22 cellular contexts compared by ENCODE assay signal in the genomic region with DNA sequence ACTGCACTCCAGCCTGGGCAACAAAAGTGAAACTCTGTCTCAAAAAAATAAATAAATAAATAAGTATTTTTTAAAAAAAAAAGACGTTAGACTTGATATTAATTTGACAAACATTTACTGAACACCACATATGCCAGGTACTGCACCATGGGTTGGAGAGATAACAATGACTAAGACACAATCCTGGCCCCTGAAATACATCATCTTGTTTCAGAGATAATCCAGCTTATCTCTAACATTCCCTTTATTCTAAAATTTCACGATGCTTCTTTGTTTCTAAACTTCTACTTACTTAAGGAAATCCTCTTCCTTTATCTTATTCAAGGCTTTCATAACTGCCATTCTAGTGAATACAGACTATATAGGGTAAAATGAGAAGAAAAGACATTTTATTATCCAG.
"Had no signal": no experiment of that assay in that cellular context is flagged by ENCODE, and none has a peak within 500 bp of the region (broad histone marks: within the 10 kb centered on the region; RNA-seq: fewer than 3 reads in every experiment).

No MANE protein-coding gene starts in this region.

- DNase-seq: activated B cell treated with CpG ODN at 0.5 μM for 24 hours; activated CD4-positive, alpha-beta memory T cell treated with anti-CD3 and anti-CD28 coated beads for 36 hours; activated CD4-positive, alpha-beta T cell treated with anti-CD3 and anti-CD28 coated beads for 1 hour; activated CD4-positive, alpha-beta T cell treated with anti-CD3 and anti-CD28 coated beads, Interleukin-2, amount 10 ng/mL, durations not matched to agents 24 days and 14 days; activated CD8-positive, alpha-beta memory T cell treated with anti-CD3 and anti-CD28 coated beads for 24 hours; activated effector memory CD4-positive, alpha-beta T cell treated with anti-CD3 and anti-CD28 coated beads, Interleukin-2, amount 50 U/mL, for 16 hours; activated naive CD4-positive, alpha-beta T cell treated with Interleukin-2 at 50 U/mL for 16 hours; activated naive CD8-positive, alpha-beta T cell treated with anti-CD3 and anti-CD28 coated beads, Interleukin-2, amount 50 U/mL, for 24 hours; activated T-cell treated with anti-CD3 and anti-CD28 coated beads, Interleukin-2, amount 50 U/mL, for 4 hours; brain microvascular endothelial cell; KBM-7; NCI-H1048; NCI-H2029 treated with DMSO at 0.1 percent for 48 hours; NCI-H345; NCI-H510A treated with DMSO at 0.1 percent for 48 hours; NCI-H69; NK-92 treated with Interleukin-12 subunit alpha and Interleukin-12 subunit beta, amount 100 ng/mL, for 24 hours; Peyer's patch; SHP77 treated with DMSO at 0.1 percent for 48 hours; T-helper 1 cell had no signal

- H3K9me3 Mint-ChIP-seq: activated B cell treated with CpG ODN at 0.5 μM for 24 hours; activated CD4-positive, alpha-beta memory T cell treated with anti-CD3 and anti-CD28 coated beads for 36 hours; activated naive CD4-positive, alpha-beta T cell treated with anti-CD3 and anti-CD28 coated beads, Interleukin-2, amount 50 U/mL, for 72 hours; activated naive CD8-positive, alpha-beta T cell treated with anti-CD3 and anti-CD28 coated beads, Interleukin-2, amount 50 U/mL, for 24 hours had no signal

- ATAC-seq: activated naive CD4-positive, alpha-beta T cell treated with anti-CD3 and anti-CD28 coated beads, Interleukin-2, amount 50 U/mL, for 72 hours; activated naive CD8-positive, alpha-beta T cell treated with anti-CD3 and anti-CD28 coated beads, Interleukin-2, amount 50 U/mL, for 24 hours; activated T-cell treated with anti-CD3 and anti-CD28 coated beads, Interleukin-2, amount 50 U/mL, for 4 hours had no signal

- H3K4me1 ChIP-seq: Peyer's patch had no signal

- H3K4me3 ChIP-seq: cardiac muscle cell, Peyer's patch had no signal

- H3K36me3 ChIP-seq: brain microvascular endothelial cell, cardiac muscle cell had no signal

- H3K27ac ChIP-seq: brain microvascular endothelial cell, cardiac muscle cell, Peyer's patch had no signal

- H3K27ac Mint-ChIP-seq: activated CD4-positive, alpha-beta memory T cell treated with anti-CD3 and anti-CD28 coated beads for 36 hours; activated CD4-positive, alpha-beta T cell treated with anti-CD3 and anti-CD28 coated beads, Interleukin-2, amount 10 ng/mL, durations not matched to agents 24 days and 14 days; activated naive CD4-positive, alpha-beta T cell treated with anti-CD3 and anti-CD28 coated beads, Interleukin-2, amount 50 U/mL, for 72 hours; activated naive CD8-positive, alpha-beta T cell treated with anti-CD3 and anti-CD28 coated beads, Interleukin-2, amount 50 U/mL, for 24 hours had no signal

- H3K4me3 Mint-ChIP-seq: activated B cell treated with CpG ODN at 0.5 μM for 24 hours; activated CD4-positive, alpha-beta memory T cell treated with anti-CD3 and anti-CD28 coated beads for 36 hours; activated CD4-positive, alpha-beta T cell treated with anti-CD3 and anti-CD28 coated beads, Interleukin-2, amount 10 ng/mL, durations not matched to agents 24 days and 14 days; activated naive CD8-positive, alpha-beta T cell treated with anti-CD3 and anti-CD28 coated beads, Interleukin-2, amount 50 U/mL, for 24 hours; activated T-cell treated with anti-CD3 and anti-CD28 coated beads, Interleukin-2, amount 50 U/mL, for 4 hours had no signal

- H3K9me3 ChIP-seq: Peyer's patch had no signal

- H3K27me3 Mint-ChIP-seq: activated B cell treated with CpG ODN at 0.5 μM for 24 hours; activated CD4-positive, alpha-beta memory T cell treated with anti-CD3 and anti-CD28 coated beads for 36 hours; activated CD4-positive, alpha-beta T cell treated with anti-CD3 and anti-CD28 coated beads, Interleukin-2, amount 10 ng/mL, durations not matched to agents 24 days and 14 days; activated naive CD8-positive, alpha-beta T cell treated with anti-CD3 and anti-CD28 coated beads, Interleukin-2, amount 50 U/mL, for 24 hours had no signal

- H3K27me3 ChIP-seq: brain microvascular endothelial cell, cardiac muscle cell, Peyer's patch had no signal
